In genomic region chr9:89787595-89787994, GRCh38 we compare ENCODE assay signal across 11 cellular contexts.
"Had no signal": no experiment of that assay in that cellular context is flagged by ENCODE, and none has a peak within 500 bp of the region (broad histone marks: within the 10 kb centered on the region; RNA-seq: fewer than 3 reads in every experiment).

No MANE protein-coding gene starts in this region.

- ATAC-seq: GM23338, HCT116 had no signal

- H3K27ac ChIP-seq: GM23248 had no signal

- H3K4me1 Mint-ChIP-seq: H9 had no signal

- H3K4me1 ChIP-seq: HAP-1 had no signal

- H3K4me3 ChIP-seq: GM23248, GM23338, HAP-1 had no signal

- H3K9me3 Mint-ChIP-seq: GM23338, H9 had no signal

- H3K36me3 ChIP-seq: HAP-1 had no signal

- H3K9me3 ChIP-seq: HAP-1 had no signal

- H3K4me3 Mint-ChIP-seq: GM23338, H9, HFFc6 had no signal

- H3K27ac Mint-ChIP-seq: GM23338, H9, HFFc6 had no signal

- DNase-seq: GM23248, GOT3, H7, H9, HCEC 1CT, HFFc6 had no signal

- FAIRE-seq: H1, H54 had no signal
